In genomic region chr5:108748010-108748353, GRCh38 we compare ENCODE assay signal across 8 cellular contexts. TPM values are rescaled to one million over a fixed set of nuclear protein-coding genes. Genes with fewer than 3 reads are reported as not detected.
DNase-seq lines count a peak whose midpoint lies in the region; ATAC-seq and TF ChIP-seq lines count a peak whose summit lies in the region.

No MANE protein-coding gene starts in this region.

- H3K79me2 ChIP-seq in OCI-LY1 (ENCODE audit: insufficient read depth, low read length), result no peaks in the 10 kb centered on the region

- no peak for TF ChIP-seq CTCF in CD14-positive monocyte (IDR thresholded peaks at IDR 0.05)
- no peak for TF ChIP-seq CTCF in OCI-LY1 (IDR thresholded peaks at IDR 0.05; ENCODE audit: low read length)
- no peak for TF ChIP-seq CTCF in nephron (IDR thresholded peaks at IDR 0.05; ENCODE audit: unreplicated experiment in 3 of 3)

- DNase-seq in CD14-positive monocyte (ENCODE audit: low spot score), result no peak
- peak in 1 of 3 experiments; percentile 2 for DNase-seq in effector memory CD8-positive, alpha-beta T cell
- no peak for DNase-seq in stimulated activated CD4-positive, alpha-beta T cell treated with anti-CD3 and anti-CD28 coated beads, Interleukin-4, amount 100 ng/mL, for 24 hours
- DNase-seq in COLO829 (ENCODE audit: low spot score), result no peak

- H3K9me3 ChIP-seq in OCI-LY1 (ENCODE audit: low read length), result no peaks in the 10 kb centered on the region

- no peaks in the 10 kb centered on the region for H4K20me1 ChIP-seq in OCI-LY1 (ENCODE audit: insufficient read depth, low read length)

- H3K4me1 Mint-ChIP-seq in CD14-positive monocyte, result peaks cover 35% of the 10 kb centered on the region
- peaks cover 6 to 10% of the 10 kb centered on the region in 2 donors for H3K4me1 Mint-ChIP-seq in effector memory CD8-positive, alpha-beta T cell (ENCODE audit: low read depth in 2 of 2)
- peaks cover 27% of the 10 kb centered on the region for H3K4me1 Mint-ChIP-seq in nephron

- H3K9me2 ChIP-seq in OCI-LY1 (ENCODE audit: low read depth, low read length), result no peaks in the 10 kb centered on the region

- H3K27me3 ChIP-seq in OCI-LY1 (ENCODE audit: insufficient read depth, low read length), result no peaks in the 10 kb centered on the region

- peak overlapping the region; percentile 98 for H3K4me3 Mint-ChIP-seq in CD14-positive monocyte
- peak overlapping the region; percentile 88 to 92 for H3K4me3 Mint-ChIP-seq in effector memory CD8-positive, alpha-beta T cell
- peak overlapping the region; percentile 93 to 97 (median 94) for H3K4me3 Mint-ChIP-seq in nephron

- intact Hi-C loops in CD14-positive monocyte (cut with micrococcal nuclease), result loop anchor here in 1 of 2 donors (10.0 kb wide), 1 partner anchor 667 kb away; no protein-coding TSS in a partner anchor

- H3K36me3 Mint-ChIP-seq in CD14-positive monocyte (no peaks in the 10 kb centered on the region), nephron (ENCODE audit: low read depth) (no peaks in the 10 kb centered on the region)
- peaks cover 24% of the 10 kb centered on the region for H3K36me3 Mint-ChIP-seq in effector memory CD8-positive, alpha-beta T cell (ENCODE audit: insufficient read depth)

- no peaks in the 10 kb centered on the region for H3K36me3 ChIP-seq in OCI-LY1 (ENCODE audit: insufficient read depth, low read length)

- peak overlapping the region; percentile 68 for H3K4me3 ChIP-seq in OCI-LY1 (ENCODE audit: low read depth, low read length, poor library complexity, severe bottlenecking)

- H3K27ac ChIP-seq in OCI-LY1 (ENCODE audit: low read depth, low read length, poor library complexity, severe bottlenecking), result no peak overlapping the region

- H3K9ac ChIP-seq in OCI-LY1 (ENCODE audit: low read length), result peak overlapping the region; percentile 83

- peak overlapping the region; percentile 35; the same call in 1 of the 2 replicates for H2AFZ ChIP-seq in OCI-LY1 (ENCODE audit: low read length)

- no peaks in the 10 kb centered on the region; the same call in 1 of the 2 replicates for H3F3A ChIP-seq in OCI-LY1 (ENCODE audit: insufficient read depth, low read length)

- H3K27ac Mint-ChIP-seq in CD14-positive monocyte (peak overlapping the region; percentile 91 to 95 (median 93)), nephron (peak overlapping the region; percentile 98 to 99 (median 99))
- H3K27ac Mint-ChIP-seq in effector memory CD8-positive, alpha-beta T cell, result peak overlapping the region; percentile 91 to 95

- H3K27me3 Mint-ChIP-seq in CD14-positive monocyte (ENCODE audit: low read depth in 3 of 3), result peaks cover 3 to 6% (median 4%) of the 10 kb centered on the region in 3 donors
- H3K27me3 Mint-ChIP-seq in effector memory CD8-positive, alpha-beta T cell, result peaks cover 0 to 10% of the 10 kb centered on the region in 2 donors
- no peaks in the 10 kb centered on the region for H3K27me3 Mint-ChIP-seq in nephron (ENCODE audit: low read depth)

- H3K4me2 ChIP-seq in OCI-LY1 (ENCODE audit: low read length), result peak overlapping the region; percentile 89

- ATAC-seq in effector memory CD8-positive, alpha-beta T cell (replicated peaks), result no peak
- ATAC-seq in GM18861 (IDR thresholded peaks at IDR 0.05; ENCODE audit: unreplicated experiment) (no peak), HG03571 (IDR thresholded peaks at IDR 0.05; ENCODE audit: unreplicated experiment) (no peak)

- H3K9me3 Mint-ChIP-seq in CD14-positive monocyte, result no peaks in the 10 kb centered on the region
- no peaks in the 10 kb centered on the region for H3K9me3 Mint-ChIP-seq in effector memory CD8-positive, alpha-beta T cell
- no peaks in the 10 kb centered on the region for H3K9me3 Mint-ChIP-seq in nephron

- peaks cover 21% of the 10 kb centered on the region for H3K4me1 ChIP-seq in OCI-LY1 (ENCODE audit: insufficient read depth, low read length, severe bottlenecking)

RNA-seq across cellular contexts. Expression of gene FER, which starts 0.3 kb away (rescaled TPM):
- 10 to 100 TPM in 1 of 2 donors, 1 to 10 TPM in 1; 6.2 to 14.7 TPM for polyA plus RNA-seq in CD14-positive monocyte
